ENCODE assay signal across 8 cellular contexts in the genomic region with DNA sequence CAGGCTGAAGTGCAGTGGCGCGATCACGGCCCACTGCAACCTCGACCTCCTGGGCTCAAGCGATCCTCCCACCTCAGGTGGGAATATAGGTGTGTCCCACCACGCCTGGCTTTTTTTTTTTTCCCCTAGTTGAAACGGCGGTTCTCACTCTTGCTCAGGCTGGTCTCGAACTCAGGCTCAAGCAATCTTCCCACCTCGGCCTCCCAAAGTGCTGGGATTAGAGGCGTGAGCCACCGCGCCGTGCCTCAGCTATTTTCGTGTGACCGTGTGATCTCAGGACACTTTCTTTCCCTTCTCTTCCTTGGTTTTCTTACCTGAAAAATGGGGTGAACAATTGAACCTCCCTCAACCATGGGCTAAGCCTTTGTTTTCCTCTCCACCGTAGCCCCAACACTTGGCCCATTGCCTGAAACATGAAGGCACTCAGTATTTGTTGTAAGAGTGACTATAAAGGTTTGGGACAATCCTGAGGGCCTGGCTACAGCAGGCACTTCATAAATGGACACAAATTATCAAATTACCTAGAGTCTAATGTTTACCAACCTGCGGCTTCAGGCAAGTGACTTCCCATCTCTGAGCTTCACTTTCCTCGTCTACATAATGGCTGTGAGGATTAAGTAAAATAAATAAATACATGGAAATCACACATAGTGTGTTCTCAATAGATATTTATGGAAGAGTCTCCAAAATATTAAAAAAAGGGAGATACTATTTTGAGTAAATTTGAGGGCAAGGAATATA. TPM values are rescaled to one million over a fixed set of nuclear protein-coding genes. Genes with fewer than 3 reads are reported as not detected.
DNase-seq lines count a peak whose midpoint lies in the region; ATAC-seq and TF ChIP-seq lines count a peak whose summit lies in the region.

No MANE protein-coding gene starts in this region.

- no peaks in the 10 kb centered on the region for H3K27me3 ChIP-seq in neural progenitor cell

- ATAC-seq in HG02610 (IDR thresholded peaks at IDR 0.05; ENCODE audit: unreplicated experiment) (peak; percentile 2), GM21576 (IDR thresholded peaks at IDR 0.05; ENCODE audit: unreplicated experiment) (no peak)

- peak; percentile 84 for DNase-seq in NCI-H774 (lab: John Stamatoyannopoulos, UW)
- peak; percentile 49 for DNase-seq in dermis blood vessel endothelial cell
- no peak for DNase-seq in neural progenitor cell (ENCODE audit: low spot score)
- DNase-seq in SKM-1 (lab: John Stamatoyannopoulos, UW; ENCODE audit: unreplicated experiment) = no peak
- no peak for DNase-seq in effector CD8-positive, alpha-beta T cell (lab: John Stamatoyannopoulos, UW)

- H3K36me3 ChIP-seq in ES-I3 (ENCODE audit: insufficient read depth, low read length) = 0 out of 2 replicates have a peak, but pooled peaks cover 3% of the 10 kb centered on the region
- H3K36me3 ChIP-seq in neural progenitor cell = no peaks in the 10 kb centered on the region

- no peaks in the 10 kb centered on the region for H3K79me2 ChIP-seq in neural progenitor cell (ENCODE audit: low read depth)

- peaks cover 21% of the 10 kb centered on the region for H3F3A ChIP-seq in neural progenitor cell (ENCODE audit: low read depth)

- peak overlapping the region; percentile 89 for H3K4me3 Mint-ChIP-seq in neural progenitor cell

- peak overlapping the region; percentile 55 for H3K27ac Mint-ChIP-seq in neural progenitor cell

- H3K4me3 ChIP-seq in neural progenitor cell = peak overlapping the region; percentile 52

- no peak overlapping the region for H2AFZ ChIP-seq in neural progenitor cell (replicated peaks)

- H3K27me3 Mint-ChIP-seq in neural progenitor cell (ENCODE audit: insufficient read depth, low read depth) = peaks cover 2% of the 10 kb centered on the region

- H3K9me3 ChIP-seq in ES-I3 (ENCODE audit: control insufficient read depth, insufficient read depth, low read length) (no peaks in the 10 kb centered on the region), neural progenitor cell (ENCODE audit: low read depth) (no peaks in the 10 kb centered on the region)

- peak overlapping the region; percentile 95 for H3K27ac ChIP-seq in neural progenitor cell

- peaks cover 49% of the 10 kb centered on the region for H3K4me1 Mint-ChIP-seq in neural progenitor cell

- H3K9ac ChIP-seq in ES-I3 (ENCODE audit: low read depth, low read length) (peak overlapping the region; percentile 72), neural progenitor cell (no peak overlapping the region)

- H4K20me1 ChIP-seq in neural progenitor cell (ENCODE audit: low read depth) = no peaks in the 10 kb centered on the region

- peak overlapping the region; percentile 71 for H3K4me2 ChIP-seq in neural progenitor cell

- TF ChIP-seq CTCF in neural progenitor cell (IDR thresholded peaks at IDR 0.05) = no peak

- peaks cover 2% of the 10 kb centered on the region for H3K9me3 Mint-ChIP-seq in neural progenitor cell

- peaks cover 5% of the 10 kb centered on the region for H3K36me3 Mint-ChIP-seq in neural progenitor cell

- H3K4me1 ChIP-seq in ES-I3 (ENCODE audit: insufficient read depth, low read length) (peaks cover 15% of the 10 kb centered on the region; the same call in 1 of the 2 replicates), neural progenitor cell (peaks cover 6% of the 10 kb centered on the region)

RNA-seq across cellular contexts. Expression of a gene that starts 31.4 kb away (rescaled TPM):
- 768 and 1,287 TPM in 2 replicates for total RNA-seq in dermis blood vessel endothelial cell
- 80.8 and 133 TPM in 2 replicates for total RNA-seq in neural progenitor cell (ENCODE audit: low replicate concordance)

RNA-seq across cellular contexts. Expression of a gene that starts 59.5 kb away (rescaled TPM):
- 44.9 and 74.1 TPM in 2 replicates for total RNA-seq in dermis blood vessel endothelial cell
- total RNA-seq in neural progenitor cell (ENCODE audit: low replicate concordance) = 46.2 and 81.5 TPM in 2 replicates

Comparison
In these comparisons a context has a peak if more than half of its experiments do, and no peak if none do; other contexts are left out.
1. DNase-seq: peak in NCI-H774 (single experiment) and dermis blood vessel endothelial cell (single experiment); none in neural progenitor cell (single experiment), SKM-1 (single experiment) and effector CD8-positive, alpha-beta T cell (single experiment).